In genomic region chr17:67068999-67069398, GRCh38 we compare ENCODE assay signal across 20 cellular contexts. TPM values are rescaled to one million over a fixed set of nuclear protein-coding genes. Genes with fewer than 3 reads are reported as not detected.
DNase-seq lines count a peak whose midpoint lies in the region; ATAC-seq and TF ChIP-seq lines count a peak whose summit lies in the region.
"Had no signal": no experiment of that assay in that cellular context is flagged by ENCODE, and none has a peak within 500 bp of the region (broad histone marks: within the 10 kb centered on the region; RNA-seq: fewer than 3 reads in every experiment).

No MANE protein-coding gene starts in this region.

- no peak for TF ChIP-seq POLR2A in lower leg skin (IDR thresholded peaks at IDR 0.05)

- no peak for TF ChIP-seq CTCF in lower leg skin (IDR thresholded peaks at IDR 0.05)

- DNase-seq in EH (ENCODE audit: low read depth) (peak; percentile 2), NCI-H1436 (lab: John Stamatoyannopoulos, UW) (peak; percentile 89), NCI-H524 (lab: John Stamatoyannopoulos, UW) (peak; percentile 17 to 76), foreskin melanocyte (peak; percentile 5), ACHN (no peak), lower leg skin (ENCODE audit: low spot score in 2 of 2) (no peak), inferior parietal cortex (ENCODE audit: extremely low spot score) (no peak)
- DNase-seq: activated CD4-positive, alpha-beta T cell treated with anti-CD3 and anti-CD28 coated beads, Interleukin-2, amount 50 U/mL, for 48 hours; activated T-cell treated with anti-CD3 and anti-CD28 coated beads, Interleukin-2, amount 50 U/mL, for 48 hours; Calu3; effector CD4-positive, alpha-beta T cell; hypothalamus; NCI-H1694 treated with DMSO at 0.1 percent for 48 hours; OCI-M1; SK-N-SH had no signal

- WGBS in lower leg skin, 2 donors = 55 to 65% methylated on average over 3 of the region's 3 CpGs

- ATAC-seq in GM21723 (IDR thresholded peaks at IDR 0.05; ENCODE audit: unreplicated experiment) = no peak

- no peak overlapping the region for H3K4me3 ChIP-seq in lower leg skin (ENCODE audit: low read depth, poor library complexity, severe bottlenecking)

- in situ Hi-C loops in ACHN (cut with HindIII; ENCODE audit: low pct_ligation_motif_present, low pct_unique_long_range_greater_than_20kb, low sequenced_read_pairs) = no loop called here

- intact Hi-C loops in lower leg skin (cut with DNase I; ENCODE audit: low total_unique reads) = no loop called here

RNA-seq across cellular contexts. Expression of gene CACNG1, which starts 24.6 kb away (rescaled TPM):
- not detected for total RNA-seq in lower leg skin
- total RNA-seq: activated naive CD8-positive, alpha-beta T cell treated with anti-CD3 and anti-CD28 coated beads, Interleukin-2, amount 10 ng/mL, durations not matched to agents 7 days and 5 days; B cell; bronchial epithelial cell; Calu3; posterior vena cava had no signal

Comparison
In these comparisons a context has a peak if more than half of its experiments do, and no peak if none do; other contexts are left out.
1. DNase-seq: peak in EH (single experiment), NCI-H1436 (single experiment), NCI-H524 (2 of 2) and foreskin melanocyte (single experiment); none in ACHN (single experiment), lower leg skin (0 of 2) and inferior parietal cortex (single experiment).